Comparison of ENCODE assay signal across 37 cellular contexts in the genomic region with DNA sequence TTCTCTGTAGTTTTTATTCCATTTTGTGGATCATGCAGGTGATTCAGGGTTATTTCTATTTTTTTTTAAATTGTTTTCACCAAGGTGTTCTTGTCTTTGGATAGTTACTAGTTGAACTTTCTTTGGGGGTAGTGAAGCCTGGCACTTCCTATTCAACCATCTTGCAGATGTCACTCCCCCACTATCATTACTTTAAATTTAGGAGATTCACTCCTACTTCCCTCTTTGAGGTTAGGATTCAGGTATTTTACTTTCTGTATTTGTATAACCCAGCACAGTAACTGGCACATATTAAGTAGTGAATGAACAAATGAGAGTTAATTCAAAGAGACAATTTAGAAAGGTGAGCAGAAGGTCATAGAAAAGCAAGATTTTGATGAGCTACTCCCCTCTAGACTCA.
"Had no signal": no experiment of that assay in that cellular context is flagged by ENCODE, and none has a peak within 500 bp of the region (broad histone marks: within the 10 kb centered on the region; RNA-seq: fewer than 3 reads in every experiment).

No MANE protein-coding gene starts in this region.

- H3K36me3 Mint-ChIP-seq: activated naive CD4-positive, alpha-beta T cell treated with anti-CD3 and anti-CD28 coated beads, Interleukin-2, amount 10 ng/mL, durations not matched to agents 7 days and 5 days; activated naive CD4-positive, alpha-beta T cell treated with anti-CD3 and anti-CD28 coated beads, Interleukin-2, amount 50 U/mL, for 24 hours; activated naive CD4-positive, alpha-beta T cell treated with anti-CD3 and anti-CD28 coated beads, Interleukin-2, amount 50 U/mL, for 72 hours; activated naive CD8-positive, alpha-beta T cell; activated naive CD8-positive, alpha-beta T cell treated with anti-CD3 and anti-CD28 coated beads for 36 hours; activated naive CD8-positive, alpha-beta T cell treated with anti-CD3 and anti-CD28 coated beads, Interleukin-2, amount 10 ng/mL, durations not matched to agents 7 days and 5 days had no signal

- H3K4me3 Mint-ChIP-seq: activated naive CD4-positive, alpha-beta T cell treated with anti-CD3 and anti-CD28 coated beads for 36 hours; activated naive CD4-positive, alpha-beta T cell treated with anti-CD3 and anti-CD28 coated beads, Interleukin-2, amount 10 ng/mL, durations not matched to agents 7 days and 5 days; activated naive CD4-positive, alpha-beta T cell treated with anti-CD3 and anti-CD28 coated beads, Interleukin-2, amount 50 U/mL, for 24 hours; activated naive CD8-positive, alpha-beta T cell; activated naive CD8-positive, alpha-beta T cell treated with anti-CD3 and anti-CD28 coated beads for 36 hours; activated naive CD8-positive, alpha-beta T cell treated with anti-CD3 and anti-CD28 coated beads, Interleukin-2, amount 10 ng/mL, durations not matched to agents 7 days and 5 days; activated naive CD8-positive, alpha-beta T cell treated with anti-CD3 and anti-CD28 coated beads, Interleukin-2, amount 50 U/mL, for 24 hours; activated T-cell treated with anti-CD3 and anti-CD28 coated beads, Interleukin-2, amount 50 U/mL, for 24 hours; activated T-cell treated with anti-CD3 and anti-CD28 coated beads, Interleukin-2, amount 50 U/mL, for 4 hours; activated T-cell treated with anti-CD3 and anti-CD28 coated beads, Interleukin-2, amount 50 U/mL, for 72 hours; activated T-helper 1 cell treated with anti-CD3 and anti-CD28 coated beads, Interleukin-12 subunit alpha, Interleukin-12 subunit beta, Interleukin-2, Interleukin-4 antibody, amounts not matched to agents 30 ng/mL and 10 ng/mL and 1 ng/mL, durations not matched to agents 14 hours and 24 hours and 36 hours; activated T-helper 17 cell treated with anti-CD3 and anti-CD28 coated beads, Interleukin-2, amount 50 U/mL, for 72 hours; brain; central memory CD8-positive, alpha-beta T cell had no signal

- H3K4me1 Mint-ChIP-seq: activated naive CD4-positive, alpha-beta T cell treated with anti-CD3 and anti-CD28 coated beads, Interleukin-2, amount 10 ng/mL, durations not matched to agents 7 days and 5 days; activated naive CD4-positive, alpha-beta T cell treated with anti-CD3 and anti-CD28 coated beads, Interleukin-2, amount 50 U/mL, for 24 hours; activated naive CD8-positive, alpha-beta T cell treated with anti-CD3 and anti-CD28 coated beads for 36 hours; activated naive CD8-positive, alpha-beta T cell treated with anti-CD3 and anti-CD28 coated beads, Interleukin-2, amount 10 ng/mL, durations not matched to agents 7 days and 5 days; activated naive CD8-positive, alpha-beta T cell treated with anti-CD3 and anti-CD28 coated beads, Interleukin-2, amount 50 U/mL, for 24 hours; activated T-helper 17 cell treated with anti-CD3 and anti-CD28 coated beads, Interleukin-2, amount 50 U/mL, for 72 hours; brain; central memory CD8-positive, alpha-beta T cell had no signal

- H3K27me3 ChIP-seq: adrenal gland, ascending aorta, body of pancreas, brain microvascular endothelial cell, breast epithelium, cardiac muscle cell had no signal

- H3K4me1 ChIP-seq: adrenal gland, ascending aorta, body of pancreas, breast epithelium had no signal

- H3K36me3 ChIP-seq: adrenal gland, ascending aorta, brain microvascular endothelial cell, breast epithelium, cardiac muscle cell had no signal

- DNase-seq: activated effector memory CD4-positive, alpha-beta T cell treated with anti-CD3 and anti-CD28 coated beads, Interleukin-2, amount 50 U/mL, for 16 hours; activated effector memory CD4-positive, alpha-beta T cell treated with Interleukin-2 at 50 U/mL for 16 hours; activated gamma-delta T cell; activated gamma-delta T cell treated with Interleukin-2 at 50 U/mL for 16 hours; activated naive CD4-positive, alpha-beta T cell; activated naive CD4-positive, alpha-beta T cell treated with anti-CD3 and anti-CD28 coated beads for 36 hours; activated naive CD4-positive, alpha-beta T cell treated with anti-CD3 and anti-CD28 coated beads, Interleukin-2, amount 10 ng/mL, durations not matched to agents 7 days and 5 days; activated naive CD4-positive, alpha-beta T cell treated with anti-CD3 and anti-CD28 coated beads, Interleukin-2, amount 50 U/mL, for 16 hours; activated naive CD4-positive, alpha-beta T cell treated with Interleukin-2 at 50 U/mL for 16 hours; activated naive CD8-positive, alpha-beta T cell treated with anti-CD3 and anti-CD28 coated beads for 36 hours; activated naive CD8-positive, alpha-beta T cell treated with anti-CD3 and anti-CD28 coated beads, Interleukin-2, amount 10 ng/mL, durations not matched to agents 7 days and 5 days; activated naive CD8-positive, alpha-beta T cell treated with anti-CD3 and anti-CD28 coated beads, Interleukin-2, amount 50 U/mL, for 24 hours; activated T-cell treated with anti-CD3 and anti-CD28 coated beads, Interleukin-2, amount 50 U/mL, for 24 hours; activated T-cell treated with anti-CD3 and anti-CD28 coated beads, Interleukin-2, amount 50 U/mL, for 4 hours; activated T-cell treated with anti-CD3 and anti-CD28 coated beads, Interleukin-2, amount 50 U/mL, for 48 hours; activated T-cell treated with anti-CD3 and anti-CD28 coated beads, Interleukin-2, amount 50 U/mL, for 72 hours; adrenal gland; amniotic stem cell; amygdala; anterior cingulate cortex; aorta; body of pancreas; brain microvascular endothelial cell; caudate nucleus; central memory CD4-positive, alpha-beta T cell; cerebellar nuclear complex had no signal

- H3K27ac Mint-ChIP-seq: activated naive CD4-positive, alpha-beta T cell treated with anti-CD3 and anti-CD28 coated beads for 36 hours; activated naive CD4-positive, alpha-beta T cell treated with anti-CD3 and anti-CD28 coated beads, Interleukin-2, amount 10 ng/mL, durations not matched to agents 7 days and 5 days; activated naive CD4-positive, alpha-beta T cell treated with anti-CD3 and anti-CD28 coated beads, Interleukin-2, amount 50 U/mL, for 24 hours; activated naive CD4-positive, alpha-beta T cell treated with anti-CD3 and anti-CD28 coated beads, Interleukin-2, amount 50 U/mL, for 72 hours; activated naive CD8-positive, alpha-beta T cell; activated naive CD8-positive, alpha-beta T cell treated with anti-CD3 and anti-CD28 coated beads for 36 hours; activated naive CD8-positive, alpha-beta T cell treated with anti-CD3 and anti-CD28 coated beads, Interleukin-2, amount 10 ng/mL, durations not matched to agents 7 days and 5 days; activated naive CD8-positive, alpha-beta T cell treated with anti-CD3 and anti-CD28 coated beads, Interleukin-2, amount 50 U/mL, for 24 hours; activated T-cell treated with anti-CD3 and anti-CD28 coated beads, Interleukin-2, amount 50 U/mL, for 24 hours; activated T-cell treated with anti-CD3 and anti-CD28 coated beads, Interleukin-2, amount 50 U/mL, for 72 hours; activated T-helper 1 cell treated with anti-CD3 and anti-CD28 coated beads, Interleukin-12 subunit alpha, Interleukin-12 subunit beta, Interleukin-2, Interleukin-4 antibody, amounts not matched to agents 30 ng/mL and 10 ng/mL and 1 ng/mL, durations not matched to agents 14 hours and 24 hours and 36 hours; activated T-helper 17 cell treated with anti-CD3 and anti-CD28 coated beads, Interleukin-2, amount 50 U/mL, for 72 hours; activated T-helper 2 cell treated with anti-CD3 and anti-CD28 coated beads, Interferon-gamma antibody, Interleukin-2, Interleukin-4, amounts not matched to agents 10 μg/mL and 5 μg/mL and 100 μg/mL, durations not matched to agents 14 hours and 24 hours and 36 hours; brain had no signal

- H3K9me3 ChIP-seq: adrenal gland, ascending aorta had no signal

- H3K4me3 ChIP-seq: adrenal gland, ascending aorta, body of pancreas, breast epithelium, cardiac muscle cell had no signal

- H3K27me3 Mint-ChIP-seq: activated naive CD4-positive, alpha-beta T cell treated with anti-CD3 and anti-CD28 coated beads, Interleukin-2, amount 10 ng/mL, durations not matched to agents 7 days and 5 days had no signal

- ATAC-seq: activated naive CD4-positive, alpha-beta T cell treated with anti-CD3 and anti-CD28 coated beads, Interleukin-2, amount 50 U/mL, for 72 hours; activated naive CD8-positive, alpha-beta T cell treated with anti-CD3 and anti-CD28 coated beads, Interleukin-2, amount 50 U/mL, for 24 hours; activated T-cell treated with anti-CD3 and anti-CD28 coated beads, Interleukin-2, amount 50 U/mL, for 4 hours; activated T-cell treated with anti-CD3 and anti-CD28 coated beads, Interleukin-2, amount 50 U/mL, for 72 hours; activated T-helper 17 cell treated with anti-CD3 and anti-CD28 coated beads, Interleukin-2, amount 50 U/mL, for 72 hours; body of pancreas had no signal

- H3K27ac ChIP-seq: adrenal gland, ascending aorta, body of pancreas, brain microvascular endothelial cell, breast epithelium, cardiac muscle cell had no signal

- H3K9me3 Mint-ChIP-seq: activated naive CD4-positive, alpha-beta T cell treated with anti-CD3 and anti-CD28 coated beads for 36 hours; activated naive CD4-positive, alpha-beta T cell treated with anti-CD3 and anti-CD28 coated beads, Interleukin-2, amount 10 ng/mL, durations not matched to agents 7 days and 5 days; activated naive CD4-positive, alpha-beta T cell treated with anti-CD3 and anti-CD28 coated beads, Interleukin-2, amount 50 U/mL, for 72 hours; activated naive CD8-positive, alpha-beta T cell treated with anti-CD3 and anti-CD28 coated beads for 36 hours; activated naive CD8-positive, alpha-beta T cell treated with anti-CD3 and anti-CD28 coated beads, Interleukin-2, amount 10 ng/mL, durations not matched to agents 7 days and 5 days; activated naive CD8-positive, alpha-beta T cell treated with anti-CD3 and anti-CD28 coated beads, Interleukin-2, amount 50 U/mL, for 24 hours; activated T-cell treated with anti-CD3 and anti-CD28 coated beads, Interleukin-2, amount 50 U/mL, for 24 hours; activated T-cell treated with anti-CD3 and anti-CD28 coated beads, Interleukin-2, amount 50 U/mL, for 4 hours; activated T-cell treated with anti-CD3 and anti-CD28 coated beads, Interleukin-2, amount 50 U/mL, for 72 hours; activated T-helper 1 cell treated with anti-CD3 and anti-CD28 coated beads, Interleukin-12 subunit alpha, Interleukin-12 subunit beta, Interleukin-2, Interleukin-4 antibody, amounts not matched to agents 30 ng/mL and 10 ng/mL and 1 ng/mL, durations not matched to agents 14 hours and 24 hours and 36 hours; activated T-helper 2 cell treated with anti-CD3 and anti-CD28 coated beads, Interferon-gamma antibody, Interleukin-2, Interleukin-4, amounts not matched to agents 10 μg/mL and 5 μg/mL and 100 μg/mL, durations not matched to agents 14 hours and 24 hours and 36 hours had no signal
